In genomic region chr22:48600171-48600570, GRCh38 we compare ENCODE assay signal across 36 cellular contexts.
"Had no signal": no experiment of that assay in that cellular context is flagged by ENCODE, and none has a peak within 500 bp of the region (broad histone marks: within the 10 kb centered on the region; RNA-seq: fewer than 3 reads in every experiment).

No MANE protein-coding gene starts in this region.

- H3K27me3 ChIP-seq: adrenal gland, ascending aorta, body of pancreas, brain microvascular endothelial cell, breast epithelium, cardiac muscle cell had no signal

- H3K36me3 ChIP-seq: adrenal gland, brain microvascular endothelial cell, breast epithelium, cardiac muscle cell had no signal

- H3K9me3 ChIP-seq: adrenal gland, ascending aorta, body of pancreas had no signal

- H3K4me1 ChIP-seq: adrenal gland, ascending aorta, body of pancreas, breast epithelium had no signal

- FAIRE-seq: astrocyte had no signal

- H3K4me3 Mint-ChIP-seq: activated naive CD4-positive, alpha-beta T cell treated with anti-CD3 and anti-CD28 coated beads for 36 hours; activated naive CD4-positive, alpha-beta T cell treated with anti-CD3 and anti-CD28 coated beads, Interleukin-2, amount 10 ng/mL, durations not matched to agents 7 days and 5 days; activated naive CD4-positive, alpha-beta T cell treated with anti-CD3 and anti-CD28 coated beads, Interleukin-2, amount 50 U/mL, for 24 hours; activated naive CD8-positive, alpha-beta T cell; activated naive CD8-positive, alpha-beta T cell treated with anti-CD3 and anti-CD28 coated beads for 36 hours; activated naive CD8-positive, alpha-beta T cell treated with anti-CD3 and anti-CD28 coated beads, Interleukin-2, amount 10 ng/mL, durations not matched to agents 7 days and 5 days; activated naive CD8-positive, alpha-beta T cell treated with anti-CD3 and anti-CD28 coated beads, Interleukin-2, amount 50 U/mL, for 24 hours; activated T-cell treated with anti-CD3 and anti-CD28 coated beads, Interleukin-2, amount 50 U/mL, for 24 hours; activated T-cell treated with anti-CD3 and anti-CD28 coated beads, Interleukin-2, amount 50 U/mL, for 4 hours; activated T-cell treated with anti-CD3 and anti-CD28 coated beads, Interleukin-2, amount 50 U/mL, for 72 hours; activated T-helper 1 cell treated with anti-CD3 and anti-CD28 coated beads, Interleukin-12 subunit alpha, Interleukin-12 subunit beta, Interleukin-2, Interleukin-4 antibody, amounts not matched to agents 30 ng/mL and 10 ng/mL and 1 ng/mL, durations not matched to agents 14 hours and 24 hours and 36 hours; activated T-helper 17 cell treated with anti-CD3 and anti-CD28 coated beads, Interleukin-2, amount 50 U/mL, for 72 hours; brain; central memory CD8-positive, alpha-beta T cell had no signal

- H3K4me1 Mint-ChIP-seq: activated naive CD4-positive, alpha-beta T cell treated with anti-CD3 and anti-CD28 coated beads, Interleukin-2, amount 10 ng/mL, durations not matched to agents 7 days and 5 days; activated naive CD4-positive, alpha-beta T cell treated with anti-CD3 and anti-CD28 coated beads, Interleukin-2, amount 50 U/mL, for 24 hours; activated naive CD8-positive, alpha-beta T cell treated with anti-CD3 and anti-CD28 coated beads for 36 hours; activated naive CD8-positive, alpha-beta T cell treated with anti-CD3 and anti-CD28 coated beads, Interleukin-2, amount 10 ng/mL, durations not matched to agents 7 days and 5 days; activated naive CD8-positive, alpha-beta T cell treated with anti-CD3 and anti-CD28 coated beads, Interleukin-2, amount 50 U/mL, for 24 hours; activated T-helper 17 cell treated with anti-CD3 and anti-CD28 coated beads, Interleukin-2, amount 50 U/mL, for 72 hours; central memory CD8-positive, alpha-beta T cell had no signal

- H3K27ac ChIP-seq: adrenal gland, ascending aorta, body of pancreas, brain microvascular endothelial cell, breast epithelium, cardiac muscle cell had no signal

- H3K36me3 Mint-ChIP-seq: activated naive CD4-positive, alpha-beta T cell treated with anti-CD3 and anti-CD28 coated beads, Interleukin-2, amount 10 ng/mL, durations not matched to agents 7 days and 5 days; activated naive CD4-positive, alpha-beta T cell treated with anti-CD3 and anti-CD28 coated beads, Interleukin-2, amount 50 U/mL, for 24 hours; activated naive CD4-positive, alpha-beta T cell treated with anti-CD3 and anti-CD28 coated beads, Interleukin-2, amount 50 U/mL, for 72 hours; activated naive CD8-positive, alpha-beta T cell; activated naive CD8-positive, alpha-beta T cell treated with anti-CD3 and anti-CD28 coated beads for 36 hours; activated naive CD8-positive, alpha-beta T cell treated with anti-CD3 and anti-CD28 coated beads, Interleukin-2, amount 10 ng/mL, durations not matched to agents 7 days and 5 days had no signal

- DNase-seq: activated effector memory CD4-positive, alpha-beta T cell treated with anti-CD3 and anti-CD28 coated beads, Interleukin-2, amount 50 U/mL, for 16 hours; activated effector memory CD4-positive, alpha-beta T cell treated with Interleukin-2 at 50 U/mL for 16 hours; activated gamma-delta T cell; activated gamma-delta T cell treated with Interleukin-2 at 50 U/mL for 16 hours; activated naive CD4-positive, alpha-beta T cell; activated naive CD4-positive, alpha-beta T cell treated with anti-CD3 and anti-CD28 coated beads for 36 hours; activated naive CD4-positive, alpha-beta T cell treated with anti-CD3 and anti-CD28 coated beads, Interleukin-2, amount 10 ng/mL, durations not matched to agents 7 days and 5 days; activated naive CD4-positive, alpha-beta T cell treated with anti-CD3 and anti-CD28 coated beads, Interleukin-2, amount 50 U/mL, for 16 hours; activated naive CD4-positive, alpha-beta T cell treated with Interleukin-2 at 50 U/mL for 16 hours; activated naive CD8-positive, alpha-beta T cell treated with anti-CD3 and anti-CD28 coated beads for 36 hours; activated naive CD8-positive, alpha-beta T cell treated with anti-CD3 and anti-CD28 coated beads, Interleukin-2, amount 10 ng/mL, durations not matched to agents 7 days and 5 days; activated naive CD8-positive, alpha-beta T cell treated with anti-CD3 and anti-CD28 coated beads, Interleukin-2, amount 50 U/mL, for 24 hours; activated T-cell treated with anti-CD3 and anti-CD28 coated beads, Interleukin-2, amount 50 U/mL, for 1 hour; activated T-cell treated with anti-CD3 and anti-CD28 coated beads, Interleukin-2, amount 50 U/mL, for 24 hours; activated T-cell treated with anti-CD3 and anti-CD28 coated beads, Interleukin-2, amount 50 U/mL, for 4 hours; activated T-cell treated with anti-CD3 and anti-CD28 coated beads, Interleukin-2, amount 50 U/mL, for 48 hours; activated T-cell treated with anti-CD3 and anti-CD28 coated beads, Interleukin-2, amount 50 U/mL, for 72 hours; adrenal gland; amniotic stem cell; aorta; body of pancreas; brain microvascular endothelial cell; central memory CD4-positive, alpha-beta T cell; cerebellar nuclear complex had no signal

- H3K27ac Mint-ChIP-seq: activated naive CD4-positive, alpha-beta T cell treated with anti-CD3 and anti-CD28 coated beads for 36 hours; activated naive CD4-positive, alpha-beta T cell treated with anti-CD3 and anti-CD28 coated beads, Interleukin-2, amount 10 ng/mL, durations not matched to agents 7 days and 5 days; activated naive CD4-positive, alpha-beta T cell treated with anti-CD3 and anti-CD28 coated beads, Interleukin-2, amount 50 U/mL, for 24 hours; activated naive CD4-positive, alpha-beta T cell treated with anti-CD3 and anti-CD28 coated beads, Interleukin-2, amount 50 U/mL, for 72 hours; activated naive CD8-positive, alpha-beta T cell; activated naive CD8-positive, alpha-beta T cell treated with anti-CD3 and anti-CD28 coated beads for 36 hours; activated naive CD8-positive, alpha-beta T cell treated with anti-CD3 and anti-CD28 coated beads, Interleukin-2, amount 10 ng/mL, durations not matched to agents 7 days and 5 days; activated naive CD8-positive, alpha-beta T cell treated with anti-CD3 and anti-CD28 coated beads, Interleukin-2, amount 50 U/mL, for 24 hours; activated T-cell treated with anti-CD3 and anti-CD28 coated beads, Interleukin-2, amount 50 U/mL, for 24 hours; activated T-cell treated with anti-CD3 and anti-CD28 coated beads, Interleukin-2, amount 50 U/mL, for 72 hours; activated T-helper 1 cell treated with anti-CD3 and anti-CD28 coated beads, Interleukin-12 subunit alpha, Interleukin-12 subunit beta, Interleukin-2, Interleukin-4 antibody, amounts not matched to agents 30 ng/mL and 10 ng/mL and 1 ng/mL, durations not matched to agents 14 hours and 24 hours and 36 hours; activated T-helper 17 cell treated with anti-CD3 and anti-CD28 coated beads, Interleukin-2, amount 50 U/mL, for 72 hours; activated T-helper 2 cell treated with anti-CD3 and anti-CD28 coated beads, Interferon-gamma antibody, Interleukin-2, Interleukin-4, amounts not matched to agents 10 μg/mL and 5 μg/mL and 100 μg/mL, durations not matched to agents 14 hours and 24 hours and 36 hours had no signal

- H3K9me3 Mint-ChIP-seq: activated naive CD4-positive, alpha-beta T cell treated with anti-CD3 and anti-CD28 coated beads, Interleukin-2, amount 50 U/mL, for 24 hours had no signal

- H3K4me3 ChIP-seq: adrenal gland, ascending aorta, body of pancreas, breast epithelium, cardiac muscle cell had no signal

- H3K27me3 Mint-ChIP-seq: activated naive CD4-positive, alpha-beta T cell treated with anti-CD3 and anti-CD28 coated beads, Interleukin-2, amount 10 ng/mL, durations not matched to agents 7 days and 5 days; activated naive CD4-positive, alpha-beta T cell treated with anti-CD3 and anti-CD28 coated beads, Interleukin-2, amount 50 U/mL, for 24 hours; activated naive CD8-positive, alpha-beta T cell; activated naive CD8-positive, alpha-beta T cell treated with anti-CD3 and anti-CD28 coated beads for 36 hours; activated naive CD8-positive, alpha-beta T cell treated with anti-CD3 and anti-CD28 coated beads, Interleukin-2, amount 10 ng/mL, durations not matched to agents 7 days and 5 days; activated naive CD8-positive, alpha-beta T cell treated with anti-CD3 and anti-CD28 coated beads, Interleukin-2, amount 50 U/mL, for 24 hours; activated T-cell treated with anti-CD3 and anti-CD28 coated beads, Interleukin-2, amount 50 U/mL, for 24 hours; activated T-helper 17 cell treated with anti-CD3 and anti-CD28 coated beads, Interleukin-2, amount 50 U/mL, for 72 hours; brain; central memory CD8-positive, alpha-beta T cell had no signal
